In the genomic region with DNA sequence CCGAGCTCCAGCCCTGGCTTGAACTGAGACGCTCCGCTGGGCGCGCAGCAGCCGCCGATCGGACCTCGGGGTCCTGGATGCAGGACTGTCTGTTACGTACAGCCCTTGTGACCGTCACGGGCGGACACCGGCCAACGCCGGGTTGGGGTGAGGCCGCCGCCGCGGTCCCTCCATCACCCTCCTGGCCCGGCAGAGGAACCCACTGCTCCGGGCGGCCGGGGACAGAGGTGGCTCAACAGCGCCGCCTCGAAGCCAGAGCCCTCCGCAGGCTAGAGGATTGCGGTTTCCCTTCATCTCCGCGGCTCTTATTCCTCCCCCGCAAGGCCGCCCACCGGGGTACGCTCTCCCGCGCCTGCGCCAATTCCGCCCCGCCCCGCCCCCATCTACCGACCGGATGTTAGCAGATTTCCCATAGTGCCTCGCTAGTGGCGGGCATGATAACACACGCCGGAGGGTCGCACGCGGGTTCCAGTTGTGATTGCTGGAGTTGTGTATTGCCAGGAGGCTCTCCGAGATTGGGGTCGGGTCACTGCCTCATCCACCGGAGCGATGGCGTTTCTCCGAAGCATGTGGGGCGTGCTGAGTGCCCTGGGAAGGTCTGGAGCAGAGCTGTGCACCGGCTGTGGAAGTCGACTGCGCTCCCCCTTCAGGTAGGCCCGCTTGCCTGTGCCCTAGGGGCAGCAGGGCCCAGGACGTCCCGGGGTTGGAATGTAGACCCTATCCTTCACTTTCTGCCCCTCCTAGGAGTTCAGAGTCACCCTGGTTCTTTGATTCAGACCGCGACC, we compare ENCODE assay signal across 8 cellular contexts. TPM values are rescaled to one million over a fixed set of nuclear protein-coding genes. Genes with fewer than 3 reads are reported as not detected.
DNase-seq lines count a peak whose midpoint lies in the region; ATAC-seq and TF ChIP-seq lines count a peak whose summit lies in the region.

Gene TFAM, plus strand, starts transcription at position 412 of the 785 bp plus-strand sequence. Its CDS starts 138 bp downstream, at position 550.

- peak; percentile 78 to 92 (median 85) for DNase-seq in NCI-H1417 (lab: John Stamatoyannopoulos, UW)
- DNase-seq in T follicular helper cell (ENCODE audit: low read depth): peak; percentile 93
- peak; percentile 97 to 98 for DNase-seq in heart right ventricle
- DNase-seq in posterior vena cava (ENCODE audit: low spot score): peak; percentile 99
- DNase-seq in upper lobe of right lung: peak; percentile 98

- 0% methylated on average over 64 to 65 of the region's 65 CpGs for WGBS in adipose tissue, 3 donors
- WGBS in heart right ventricle, 2 donors: 1% methylated on average over 63 to 65 of the region's 65 CpGs

- H3K9me3 ChIP-seq in heart right ventricle: no peaks in the 10 kb centered on the region
- no peaks in the 10 kb centered on the region for H3K9me3 ChIP-seq in upper lobe of right lung

- H3K4me1 ChIP-seq in heart right ventricle (peaks cover 0 to 34% (median 22%) of the 10 kb centered on the region in 9 donors), upper lobe of right lung (peaks cover 13% of the 10 kb centered on the region)

- H3K36me3 ChIP-seq in heart right ventricle (peaks cover 0 to 38% (median 24%) of the 10 kb centered on the region in 9 donors), upper lobe of right lung (peaks cover 31% of the 10 kb centered on the region)

- TF ChIP-seq CTCF in GM12875 (IDR thresholded peaks at IDR 0.05; ENCODE audit: borderline replicate concordance, insufficient read depth, low read depth, low read length): peak; percentile 73
- peak in 6 of 9 donors; percentile 52 to 74 (median 58) for TF ChIP-seq CTCF in heart right ventricle (IDR thresholded peaks at IDR 0.05)
- TF ChIP-seq CTCF in upper lobe of right lung (IDR thresholded peaks at IDR 0.05): peak; percentile 63

- peak within 1 kb of the TSS; percentile 53 for H3K27ac ChIP-seq in adipose tissue (ENCODE audit: low read depth, low read length)
- peak within 1 kb of the TSS; percentile 57 to 98 (median 93) for H3K27ac ChIP-seq in heart right ventricle
- H3K27ac ChIP-seq in upper lobe of right lung: peak within 1 kb of the TSS; percentile 82

- H3K4me3 ChIP-seq in GM12875 (ENCODE audit: low read depth, low read length) (peak within 1 kb of the TSS; percentile 83), heart right ventricle (peak within 1 kb of the TSS; percentile 56 to 98 (median 85)), upper lobe of right lung (peak within 1 kb of the TSS; percentile 89)

- H3K27me3 ChIP-seq in heart right ventricle (no peaks in the 10 kb centered on the region), upper lobe of right lung (no peaks in the 10 kb centered on the region)

- intact Hi-C loops in heart right ventricle (cut with DNase I): loop anchor here (1.0 to 10.0 kb wide), 7 partner anchors 48 to 210 kb away; partner anchors contain the start of gene UBE2D1 (in 9 of the 10)
- intact Hi-C loops in posterior vena cava (cut with DNase I): no loop called here
- intact Hi-C loops in upper lobe of right lung (cut with DNase I): no loop called here

- peak; percentile 90 for ATAC-seq in HG02763 (IDR thresholded peaks at IDR 0.05; ENCODE audit: unreplicated experiment)
- peak; percentile 97 to 100 (median 99) for ATAC-seq in heart right ventricle
- ATAC-seq in upper lobe of right lung: peak; percentile 99

RNA-seq across cellular contexts. Expression of gene TFAM, which starts in this region (rescaled TPM):
- polyA plus RNA-seq in adipose tissue (10 to 100 TPM in 2 of 3 donors, 1 to 10 TPM in 1; 8.2 to 20.8 (median 12.6) TPM), heart right ventricle (1 to 10 TPM; 3.8 to 9.0 TPM)
- total RNA-seq in heart right ventricle (10 to 100 TPM; 23.7 to 36.5 (median 31.5) TPM), posterior vena cava (10 to 100 TPM; 19.4 to 21.9 TPM), upper lobe of right lung (28.3 TPM)

Comparison
In these comparisons a context has a peak if more than half of its experiments do, and no peak if none do; other contexts are left out.
1. Peak in every context shown above with its lines: DNase-seq, ATAC-seq, H3K4me3 ChIP-seq and H3K27ac ChIP-seq.
2. intact Hi-C loops: an anchor here in heart right ventricle (1.0 to 10.0 kb wide); none called in posterior vena cava and upper lobe of right lung.